In the genomic region with DNA sequence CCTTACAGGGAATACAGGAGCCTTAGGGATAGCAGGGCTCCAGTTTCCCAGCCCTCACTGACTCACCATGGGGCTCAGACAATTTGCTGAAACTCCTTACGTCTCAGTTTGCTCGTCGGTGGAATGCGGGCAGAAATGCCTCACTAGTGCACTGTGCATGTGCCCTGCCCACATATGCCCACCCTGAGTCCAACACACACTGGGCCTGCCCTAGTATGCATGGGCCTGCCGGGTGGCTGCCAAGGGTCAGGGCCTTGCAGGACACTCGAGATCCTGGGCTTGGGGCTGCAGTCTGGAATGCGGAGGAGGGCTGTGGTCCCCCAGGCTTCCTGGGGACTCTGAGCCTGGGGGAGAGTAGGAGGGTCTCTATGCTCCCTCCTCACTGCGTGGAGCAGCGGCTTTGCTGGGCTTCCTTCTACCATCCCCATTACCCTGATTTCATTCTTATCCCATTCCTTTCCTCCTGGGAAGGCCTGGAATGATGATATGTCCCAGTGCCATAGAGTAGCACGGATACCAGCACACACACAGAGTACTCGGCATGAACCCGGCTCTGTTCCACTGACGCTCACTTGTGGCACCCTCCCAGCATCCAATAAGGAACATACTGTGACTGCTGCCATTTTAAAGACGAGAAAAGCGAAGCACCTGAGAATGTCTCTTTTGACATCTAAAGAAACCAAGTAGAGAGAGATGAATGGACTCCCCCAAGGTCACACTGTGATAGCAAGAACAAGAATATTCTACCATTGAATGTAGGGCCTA, we compare ENCODE assay signal across 16 cellular contexts.
DNase-seq lines count a peak whose midpoint lies in the region; ATAC-seq and TF ChIP-seq lines count a peak whose summit lies in the region.
"Had no signal": no experiment of that assay in that cellular context is flagged by ENCODE, and none has a peak within 500 bp of the region (broad histone marks: within the 10 kb centered on the region; RNA-seq: fewer than 3 reads in every experiment).

No MANE protein-coding gene starts in this region.

- H3K4me3 Mint-ChIP-seq in endodermal cell: no peak overlapping the region
- H3K4me3 Mint-ChIP-seq: activated naive CD8-positive, alpha-beta T cell; B cell; dendritic cell treated with granulocyte-macrophage colony-stimulating factor and Interleukin-4, amounts not matched to agents 40 ng/mL and 50 ng/mL, for 4 days had no signal

- H4K8ac ChIP-seq in neuronal stem cell (ENCODE audit: low read depth, low read length): no peak overlapping the region

- 95 to 98% methylated on average over 8 to 15 of the region's 15 CpGs for WGBS in endodermal cell (ENCODE audit: insufficient coverage in 1 of 2, insufficient read length in 1 of 2), 2 experiments
- WGBS in neuronal stem cell (ENCODE audit: extremely low coverage in 2 of 2, insufficient read length in 2 of 2, insufficient replicate concordance in 1 of 2), 2 donors: no CpG with 5 or more reads among the region's 15 CpGs

- DNase-seq in EL: peak; percentile 60
- DNase-seq in RPMI7951 (ENCODE audit: low read depth): peak; percentile 73
- DNase-seq in endodermal cell: peak; percentile 30
- no peak for DNase-seq in neuronal stem cell (ENCODE audit: low spot score)
- DNase-seq in NAMALWA (ENCODE audit: low spot score): no peak
- DNase-seq in NCI-H1930 (lab: John Stamatoyannopoulos, UW): no peak
- no peak for DNase-seq in SHP77 (lab: John Stamatoyannopoulos, UW)
- DNase-seq: activated CD8-positive, alpha-beta memory T cell treated with anti-CD3 and anti-CD28 coated beads, Interleukin-2, amount 50 U/mL, for 4 hours; foreskin fibroblast; mucosa of descending colon; NCI-H2081; upper lobe of right lung had no signal

- peak overlapping the region; percentile 92 for H3K14ac ChIP-seq in neuronal stem cell (ENCODE audit: low read length)

- H3K4me1 Mint-ChIP-seq in endodermal cell: peaks cover 9% of the 10 kb centered on the region
- H3K4me1 Mint-ChIP-seq: B cell had no signal

- no peaks in the 10 kb centered on the region for H3K36me3 Mint-ChIP-seq in endodermal cell (ENCODE audit: low read depth)
- H3K36me3 Mint-ChIP-seq: activated naive CD8-positive, alpha-beta T cell had no signal

- no peaks in the 10 kb centered on the region for H3K79me1 ChIP-seq in neuronal stem cell (ENCODE audit: low read depth, low read length)

- H3K36me3 ChIP-seq in endodermal cell (ENCODE audit: control insufficient read depth, insufficient read depth, low read length) (no peaks in the 10 kb centered on the region), neuronal stem cell (replicated peaks in 1 of 2; ENCODE audit: control insufficient read depth in 2 of 2, insufficient read depth in 2 of 2, low read length in 2 of 2) (no peaks in the 10 kb centered on the region)
- H3K36me3 ChIP-seq: upper lobe of right lung had no signal

- no peak overlapping the region for H2BK120ac ChIP-seq in neuronal stem cell (ENCODE audit: low read depth, low read length)

- H3K27me3 ChIP-seq in endodermal cell (ENCODE audit: control insufficient read depth, insufficient read depth, low read length, poor library complexity, severe bottlenecking) (no peaks in the 10 kb centered on the region), neuronal stem cell (ENCODE audit: control insufficient read depth in 3 of 3, insufficient read depth in 3 of 3, low read depth in 1 of 3, low read length in 3 of 3) (peaks cover 0 to 3% (median 0%) of the 10 kb centered on the region in 3 experiments)
- H3K27me3 ChIP-seq: upper lobe of right lung had no signal

- no peak overlapping the region for H4K91ac ChIP-seq in neuronal stem cell (ENCODE audit: low read depth, low read length, poor library complexity)

- no peak overlapping the region for H3K4me3 ChIP-seq in endodermal cell (ENCODE audit: low read length)
- H3K4me3 ChIP-seq in neuronal stem cell (ENCODE audit: low read length in 2 of 2): no peak overlapping the region
- H3K4me3 ChIP-seq: mucosa of descending colon, upper lobe of right lung had no signal

- H2BK12ac ChIP-seq in neuronal stem cell (ENCODE audit: low read length): no peak overlapping the region

- no peak overlapping the region for H3K4me2 ChIP-seq in neuronal stem cell (ENCODE audit: insufficient read depth, low read length, poor library complexity, severe bottlenecking)

- H3K9ac ChIP-seq in endodermal cell (ENCODE audit: extremely low read depth, low read length, poor library complexity, severe bottlenecking) (no peak overlapping the region), neuronal stem cell (ENCODE audit: low read depth, low read length, poor library complexity) (peak overlapping the region; percentile 10)

- no peak overlapping the region for H2BK5ac ChIP-seq in neuronal stem cell (ENCODE audit: low read length)

- ATAC-seq in HG02642 (IDR thresholded peaks at IDR 0.05; ENCODE audit: poor library complexity, unreplicated experiment): no peak
- ATAC-seq: mucosa of descending colon, upper lobe of right lung had no signal

- H2AK5ac ChIP-seq in neuronal stem cell (ENCODE audit: low read depth, low read length): no peak overlapping the region

- H3K4ac ChIP-seq in neuronal stem cell (ENCODE audit: low read length): peak overlapping the region; percentile 17

- peaks cover 4% of the 10 kb centered on the region for H3K27me3 Mint-ChIP-seq in endodermal cell (ENCODE audit: insufficient read depth)
- H3K27me3 Mint-ChIP-seq: activated naive CD8-positive, alpha-beta T cell; dendritic cell treated with granulocyte-macrophage colony-stimulating factor and Interleukin-4, amounts not matched to agents 40 ng/mL and 50 ng/mL, for 4 days had no signal

- no peaks in the 10 kb centered on the region for H3K9me3 Mint-ChIP-seq in endodermal cell
- H3K9me3 Mint-ChIP-seq: dendritic cell treated with granulocyte-macrophage colony-stimulating factor and Interleukin-4, amounts not matched to agents 40 ng/mL and 50 ng/mL, for 4 days had no signal

- no peak for TF ChIP-seq CTCF in endodermal cell (conservative IDR thresholded peaks at IDR 0.05)

- no peak overlapping the region for H2AFZ ChIP-seq in neuronal stem cell (ENCODE audit: low read length)

- no peak overlapping the region for H3K27ac ChIP-seq in endodermal cell (ENCODE audit: low read depth, low read length)
- H3K27ac ChIP-seq in neuronal stem cell (replicated peaks; ENCODE audit: low read length): no peak overlapping the region
- H3K27ac ChIP-seq: upper lobe of right lung had no signal

- H3K18ac ChIP-seq in neuronal stem cell (ENCODE audit: low read length): peak overlapping the region; percentile 72

- no peaks in the 10 kb centered on the region for H3K4me1 ChIP-seq in endodermal cell (ENCODE audit: control insufficient read depth, insufficient read depth, low read length)
- peaks cover 0 to 4% of the 10 kb centered on the region in 2 donors for H3K4me1 ChIP-seq in neuronal stem cell (ENCODE audit: control insufficient read depth in 2 of 2, insufficient read depth in 1 of 2, low read depth in 1 of 2, low read length in 2 of 2)

- H3K9me3 ChIP-seq in endodermal cell (ENCODE audit: control insufficient read depth, low read length) (no peaks in the 10 kb centered on the region), neuronal stem cell (replicated peaks in 1 of 2; ENCODE audit: control insufficient read depth in 2 of 2, insufficient read depth in 1 of 2, low read depth in 1 of 2, low read length in 2 of 2) (no peaks in the 10 kb centered on the region)
- H3K9me3 ChIP-seq: mucosa of descending colon, upper lobe of right lung had no signal

- no peak overlapping the region for H3K27ac Mint-ChIP-seq in endodermal cell
- H3K27ac Mint-ChIP-seq: activated naive CD8-positive, alpha-beta T cell; B cell; dendritic cell treated with granulocyte-macrophage colony-stimulating factor and Interleukin-4, amounts not matched to agents 40 ng/mL and 50 ng/mL, for 4 days had no signal

- no peak overlapping the region for H2BK15ac ChIP-seq in neuronal stem cell (ENCODE audit: low read length)

- H3K23ac ChIP-seq in neuronal stem cell (ENCODE audit: low read depth, low read length, poor library complexity): no peak overlapping the region

Comparison
In these comparisons a context has a peak if more than half of its experiments do, and no peak if none do; other contexts are left out.
1. DNase-seq: peak in EL (single experiment), RPMI7951 (single experiment) and endodermal cell (single experiment); none in neuronal stem cell (single experiment), NAMALWA (single experiment), NCI-H1930 (0 of 2) and SHP77 (0 of 2).